ENCODE assay signal across 8 cellular contexts in genomic region chr4:7939377-7940108, GRCh38. TPM values are rescaled to one million over a fixed set of nuclear protein-coding genes. Genes with fewer than 3 reads are reported as not detected.
DNase-seq lines count a peak whose midpoint lies in the region; ATAC-seq and TF ChIP-seq lines count a peak whose summit lies in the region.

TSS of gene AFAP1 (minus strand) at chr4:7939861. CDS start at chr4:7872078, 67,783 bp downstream.

- peak; percentile 100 for DNase-seq in AG08395 (ENCODE audit: low spot score)
- DNase-seq in GM19238 (ENCODE audit: insufficient read length, low spot score), result peak; percentile 94
- peak; percentile 10 for DNase-seq in OCI-LY7 (ENCODE audit: low spot score)
- peak; percentile 90 for DNase-seq in activated T-cell treated with anti-CD3 and anti-CD28 coated beads, Interleukin-2, amount 50 U/mL, for 24 hours
- DNase-seq in erythroblast (lab: John Stamatoyannopoulos, UW), result peak; percentile 53 to 62
- DNase-seq in mucosa of descending colon, result peak; percentile 88 to 94 (median 90)
- DNase-seq in stimulated activated CD8-positive, alpha-beta memory T cell treated with anti-CD3 and anti-CD28 coated beads, Interleukin-15, amount 100 ng/mL, for 48 hours (ENCODE audit: low read depth in 2 of 2), result peak; percentile 77 to 84

- CTCF ChIA-PET in OCI-LY7 (lab: Charles Lee; ENCODE audit: unreplicated experiment), result no interaction called here

- H3K27ac ChIP-seq in OCI-LY7 (ENCODE audit: low read depth, low read length, poor library complexity, severe bottlenecking), result no peak within 1 kb of the TSS

- H3K9me2 ChIP-seq in OCI-LY7 (ENCODE audit: insufficient read depth, low read length), result no peaks in the 10 kb centered on the region

- H3K4me1 ChIP-seq in OCI-LY7 (ENCODE audit: insufficient read depth, low read length, poor library complexity, severe bottlenecking) (no peaks in the 10 kb centered on the region), mucosa of descending colon (ENCODE audit: low read depth) (no peaks in the 10 kb centered on the region)

- H3K4me3 ChIP-seq in OCI-LY7 (ENCODE audit: low read depth, low read length, poor library complexity, severe bottlenecking) (no peak within 1 kb of the TSS), mucosa of descending colon (peak within 1 kb of the TSS; percentile 90)

- H3K4me3 Mint-ChIP-seq in activated T-cell treated with anti-CD3 and anti-CD28 coated beads, Interleukin-2, amount 50 U/mL, for 24 hours, result peak within 1 kb of the TSS; percentile 83

- peak within 1 kb of the TSS; percentile 37 for H3K27ac Mint-ChIP-seq in activated T-cell treated with anti-CD3 and anti-CD28 coated beads, Interleukin-2, amount 50 U/mL, for 24 hours

- no peaks in the 10 kb centered on the region for H3K79me2 ChIP-seq in OCI-LY7 (ENCODE audit: insufficient read depth, low read depth, low read length)

- H2AFZ ChIP-seq in OCI-LY7 (ENCODE audit: low read length), result no peak within 1 kb of the TSS

- H3K36me3 ChIP-seq in OCI-LY7 (ENCODE audit: insufficient read depth, low read length) (no peaks in the 10 kb centered on the region), mucosa of descending colon (ENCODE audit: low read depth) (no peaks in the 10 kb centered on the region)

- POLR2A ChIA-PET in OCI-LY7 (lab: Charles Lee), result no interaction called here

- no peak within 1 kb of the TSS for H3K4me2 ChIP-seq in OCI-LY7 (ENCODE audit: low read length)

- ATAC-seq in HG03442 (IDR thresholded peaks at IDR 0.05; ENCODE audit: unreplicated experiment) (peak; percentile 87), mucosa of descending colon (peak; percentile 96)

- TF ChIP-seq POLR2A in erythroblast (IDR thresholded peaks at IDR 0.05; ENCODE audit: low read length), result no peak

- H3K27me3 Mint-ChIP-seq in activated T-cell treated with anti-CD3 and anti-CD28 coated beads, Interleukin-2, amount 50 U/mL, for 24 hours, result peaks cover 17% of the 10 kb centered on the region

- no peaks in the 10 kb centered on the region for H3K9me3 Mint-ChIP-seq in activated T-cell treated with anti-CD3 and anti-CD28 coated beads, Interleukin-2, amount 50 U/mL, for 24 hours

- no peak for TF ChIP-seq CTCF in OCI-LY7 (conservative IDR thresholded peaks at IDR 0.05; ENCODE audit: low read length)
- no peak for TF ChIP-seq CTCF in mucosa of descending colon (IDR thresholded peaks at IDR 0.05)

- peaks cover 27% of the 10 kb centered on the region for H3K4me1 Mint-ChIP-seq in activated T-cell treated with anti-CD3 and anti-CD28 coated beads, Interleukin-2, amount 50 U/mL, for 24 hours (ENCODE audit: low read depth)

- no peaks in the 10 kb centered on the region for H4K20me1 ChIP-seq in OCI-LY7 (ENCODE audit: insufficient read depth, low read length)

- BruUV-seq in OCI-LY7 (replicated peaks; lab: Mats Ljungman, UMichigan), result no TSS peak

- H3K9me3 ChIP-seq in OCI-LY7 (ENCODE audit: low read length) (no peaks in the 10 kb centered on the region), mucosa of descending colon (no peaks in the 10 kb centered on the region)

- H3K36me3 Mint-ChIP-seq in activated T-cell treated with anti-CD3 and anti-CD28 coated beads, Interleukin-2, amount 50 U/mL, for 24 hours (ENCODE audit: low read depth), result peaks cover 4% of the 10 kb centered on the region

- intact Hi-C loops in OCI-LY7 (cut with micrococcal nuclease; ENCODE audit: unreplicated experiment), result no loop called here
- intact Hi-C loops in mucosa of descending colon (cut with DNase I, micrococcal nuclease), result no loop called here

RNA-seq across cellular contexts. Expression of gene AFAP1, which starts in this region (rescaled TPM):
- total RNA-seq in OCI-LY7 (2014; rRNA removed; shearing (Covaris generic)), result not detected in 2 replicates
- total RNA-seq in OCI-LY7 (2022) (not detected in 2 replicates), mucosa of descending colon (10 to 100 TPM; 31.4 to 59.1 (median 37.1) TPM)

Comparison
In these comparisons a context has a peak if more than half of its experiments do, and no peak if none do; other contexts are left out.
1. RNA of gene AFAP1 (total RNA-seq): 31.4 to 59.1 TPM in mucosa of descending colon; not detected in OCI-LY7; every median in the first group is over 10 times any median in the second.
2. Peak in DNase-seq in OCI-LY7; RNA of the gene not detected or under 1 TPM.
3. DNase-seq: peak in every context shown above with its lines; median percentile 100 in AG08395; 94 in GM19238; 90 in activated T-cell treated with anti-CD3 and anti-CD28 coated beads, Interleukin-2, amount 50 U/mL, for 24 hours; 90 in mucosa of descending colon; 80 in stimulated activated CD8-positive, alpha-beta memory T cell treated with anti-CD3 and anti-CD28 coated beads, Interleukin-15, amount 100 ng/mL, for 48 hours; 58 in erythroblast; 10 in OCI-LY7.